Comparison of ENCODE assay signal across 8 cellular contexts in the genomic region with DNA sequence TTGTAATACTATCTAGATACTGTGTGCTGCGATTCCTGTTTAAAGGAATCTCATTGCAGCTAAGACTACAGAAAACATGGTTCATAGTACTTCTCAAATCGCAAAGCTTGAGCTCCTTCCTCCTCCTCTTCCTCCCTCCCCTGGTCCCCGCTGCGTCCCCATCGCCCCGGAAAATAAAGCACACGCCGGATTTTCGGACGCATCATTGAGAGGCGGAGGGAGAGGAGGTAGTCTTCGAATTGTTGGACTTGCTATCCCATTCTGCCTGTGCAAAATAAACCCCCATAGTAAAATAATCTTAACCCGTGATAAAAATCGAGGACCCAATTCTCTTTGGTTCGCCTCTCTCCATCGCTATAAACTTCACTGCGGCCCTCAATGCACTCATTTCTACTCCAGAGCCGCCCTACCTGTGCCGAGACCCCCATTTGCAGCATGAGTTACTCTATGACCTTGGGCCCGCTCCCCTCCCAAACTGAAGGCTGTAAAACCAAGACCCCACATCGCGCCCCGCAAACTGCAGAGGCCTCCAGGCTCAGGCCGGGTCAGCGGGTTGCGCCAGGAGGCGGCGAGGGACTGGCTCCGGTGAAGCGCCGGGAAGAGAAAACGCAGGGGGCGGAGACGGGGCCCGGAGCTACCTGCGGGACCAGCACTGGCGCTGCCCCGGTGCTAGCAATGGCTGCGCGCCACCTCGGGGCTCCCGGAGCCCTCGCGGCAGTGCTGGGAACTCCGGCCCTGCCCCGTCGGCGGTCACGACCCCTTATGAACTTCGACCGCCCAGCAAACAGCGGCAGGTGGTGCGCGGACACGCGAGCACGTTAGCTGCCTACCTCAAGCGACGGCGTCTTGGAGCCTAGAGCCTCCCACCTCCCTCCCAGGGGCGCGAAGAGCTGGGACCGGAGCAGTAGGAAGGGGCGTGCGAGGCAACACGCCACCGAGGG. TPM values are rescaled to one million over a fixed set of nuclear protein-coding genes. Genes with fewer than 3 reads are reported as not detected.
DNase-seq lines count a peak whose midpoint lies in the region; ATAC-seq, FAIRE-seq and TF ChIP-seq lines count a peak whose summit lies in the region.

No MANE protein-coding gene starts in this region.

- H2AFZ ChIP-seq in keratinocyte (ENCODE audit: control insufficient read depth, low read length) = peak overlapping the region; percentile 99

- no peaks in the 10 kb centered on the region for H3K9me3 ChIP-seq in Panc1 (ENCODE audit: control insufficient read depth, insufficient read depth, low read depth, low read length)
- no peaks in the 10 kb centered on the region for H3K9me3 ChIP-seq in keratinocyte (ENCODE audit: control insufficient read depth, low read depth, low read length)

- H3K9ac ChIP-seq in keratinocyte (ENCODE audit: control insufficient read depth, extremely low read depth, insufficient read depth, low read length) = peak overlapping the region; percentile 99

- ATAC-seq in GM19395 (IDR thresholded peaks at IDR 0.05; ENCODE audit: unreplicated experiment) (peak; percentile 52), HG03439 (IDR thresholded peaks at IDR 0.05; ENCODE audit: unreplicated experiment) (peak; percentile 45), Panc1 (peak; percentile 73)
- peak; percentile 56 for ATAC-seq in central memory CD8-positive, alpha-beta T cell (replicated peaks; ENCODE audit: extremely low read depth, poor library complexity, severe bottlenecking)

- peaks cover 20% of the 10 kb centered on the region for H3K36me3 Mint-ChIP-seq in central memory CD8-positive, alpha-beta T cell (ENCODE audit: insufficient read depth)

- H3K4me1 ChIP-seq in Panc1 (ENCODE audit: control insufficient read depth, insufficient read depth, low read length) (peaks cover 10% of the 10 kb centered on the region), keratinocyte (ENCODE audit: control insufficient read depth, extremely low read depth, insufficient read depth, low read length) (peaks cover 5% of the 10 kb centered on the region)

- CTCF ChIA-PET in Panc1 (lab: Charles Lee) = interaction anchor here (0.7 to 1.2 kb wide), 3 partner anchors 12 to 140 kb away, joined by 3 to 8 read pairs (median 3); a partner anchor contains a TSS

- peak overlapping the region; percentile 87 for H3K4me2 ChIP-seq in keratinocyte (ENCODE audit: control insufficient read depth, extremely low read depth, insufficient read depth, low read depth, low read length)

- DNase-seq in DMS153 treated with DMSO at 0.1 percent for 48 hours (lab: John Stamatoyannopoulos, UW; ENCODE audit: unreplicated experiment) (peak; percentile 67), DMS153 (lab: John Stamatoyannopoulos, UW) (no peak), Panc1 (ENCODE audit: low read depth, low spot score) (no peak), keratinocyte (ENCODE audit: low read depth, low spot score) (no peak)
- no peak for DNase-seq in central memory CD8-positive, alpha-beta T cell (ENCODE audit: low spot score in 2 of 2)
- peak; percentile 36 to 47 for DNase-seq in stimulated activated CD4-positive, alpha-beta T cell treated with anti-CD3 and anti-CD28 coated beads, Interleukin-4, amount 100 ng/mL, for 48 hours (ENCODE audit: low read depth in 2 of 2)

- H3K27me3 Mint-ChIP-seq in central memory CD8-positive, alpha-beta T cell = no peaks in the 10 kb centered on the region

- no peak for FAIRE-seq in keratinocyte (lab: Jason Lieb, UNC)

- H3K9me1 ChIP-seq in keratinocyte (ENCODE audit: control insufficient read depth, extremely low read depth, insufficient read depth, low read length) = no peaks in the 10 kb centered on the region

- peaks cover 46% of the 10 kb centered on the region for H3K79me2 ChIP-seq in keratinocyte (ENCODE audit: control insufficient read depth, insufficient read depth, low read length)

- H3K27ac ChIP-seq in Panc1 (ENCODE audit: low read length) (peak overlapping the region; percentile 90), keratinocyte (ENCODE audit: control insufficient read depth, insufficient read depth, low read length) (peak overlapping the region; percentile 94)

- in situ Hi-C loops in Panc1 (cut with HindIII; ENCODE audit: low pct_unique_long_range_greater_than_20kb, low sequenced_read_pairs) = no loop called here

- intact Hi-C loops in Panc1 (cut with micrococcal nuclease; ENCODE audit: unreplicated experiment) = no loop called here

- H3K27me3 ChIP-seq in Panc1 (ENCODE audit: control insufficient read depth, insufficient read depth, low read length) (no peaks in the 10 kb centered on the region), keratinocyte (ENCODE audit: control insufficient read depth, extremely low read depth, insufficient read depth, low read length) (no peaks in the 10 kb centered on the region)

- no peaks in the 10 kb centered on the region for H3K9me3 Mint-ChIP-seq in central memory CD8-positive, alpha-beta T cell

- no peak for TF ChIP-seq CTCF in Panc1 (IDR thresholded peaks at IDR 0.05)
- no peak for TF ChIP-seq CTCF in keratinocyte (optimal IDR thresholded peaks at IDR 0.05 in 1 of 3, IDR thresholded peaks at IDR 0.05 in 1 of 3, conservative IDR thresholded peaks at IDR 0.05 in 1 of 3; ENCODE audit: extremely low read depth in 1 of 3, insufficient read depth in 2 of 3, low read length in 3 of 3)

- peaks cover 22% of the 10 kb centered on the region for H3K4me1 Mint-ChIP-seq in central memory CD8-positive, alpha-beta T cell

- POLR2A ChIA-PET in Panc1 (lab: Charles Lee) = interaction anchor here (1.2 kb wide), 1 partner anchor 13 kb away, joined by 4 read pairs; no protein-coding TSS in a partner anchor

- peaks cover 12% of the 10 kb centered on the region for H3K36me3 ChIP-seq in Panc1 (ENCODE audit: control insufficient read depth, insufficient read depth, low read length)
- H3K36me3 ChIP-seq in keratinocyte (ENCODE audit: control insufficient read depth in 2 of 2, extremely low read depth in 1 of 2, insufficient read depth in 2 of 2, low read length in 2 of 2) = no peaks in the 10 kb centered on the region

- H4K20me1 ChIP-seq in keratinocyte (ENCODE audit: control insufficient read depth, extremely low read depth, insufficient read depth, low read length) = no peaks in the 10 kb centered on the region

- H3K4me3 ChIP-seq in Panc1 (ENCODE audit: low read depth in 2 of 2, low read length in 2 of 2) = peak overlapping the region; percentile 90 to 94
- H3K4me3 ChIP-seq in keratinocyte (ENCODE audit: control insufficient read depth in 2 of 3, extremely low read depth in 1 of 3, insufficient read depth in 2 of 3, low read depth in 1 of 3, low read length in 3 of 3) = peak overlapping the region; percentile 64 to 95 (median 92)

- H3K4me3 Mint-ChIP-seq in central memory CD8-positive, alpha-beta T cell = peak overlapping the region; percentile 86

- TSS peak; percentile 76 for BruUV-seq in Panc1 (replicated peaks; lab: Mats Ljungman, UMichigan)

- H3K27ac Mint-ChIP-seq in central memory CD8-positive, alpha-beta T cell (ENCODE audit: low read depth) = peak overlapping the region; percentile 95

- dilution Hi-C loops in keratinocyte (cut with MboI; ENCODE audit: extremely low pct_ligation_motif_present, low sequenced_read_pairs) = no loop called here

RNA-seq across cellular contexts. Expression of a gene that starts 0.6 kb away (rescaled TPM):
- total RNA-seq in Panc1 (2021; ENCODE audit: unreplicated experiment) = 15.4 TPM
- 5.5 TPM for polyA plus RNA-seq in Panc1 (2012; ENCODE audit: insufficient read length)
- 5.7 to 12.1 TPM (median 7.4 TPM) in 3 replicates for polyA plus RNA-seq in keratinocyte
- polyA plus RNA-seq in keratinocyte (2011; ENCODE audit: low read depth) = 17.0 TPM
- 6.1 and 11.5 TPM in 2 replicates for polyA plus RNA-seq in keratinocyte (2011; cell fraction: cytosol; rRNA removed)
- polyA plus RNA-seq in keratinocyte (2011; cell fraction: nucleus; rRNA removed) = 9.1 and 11.7 TPM in 2 replicates
- 7.1 and 11.7 TPM in 2 replicates for polyA plus RNA-seq in keratinocyte (2012; ENCODE audit: low replicate concordance)
- 0.49 to 11.1 TPM (median 4.6 TPM) in 3 replicates for polyA minus RNA-seq in keratinocyte
- polyA minus RNA-seq in keratinocyte (2011; cell fraction: cytosol; rRNA and poly(A)+ RNA removed) = 6.1 TPM
- polyA minus RNA-seq in keratinocyte (2011; cell fraction: nucleus; rRNA and poly(A)+ RNA removed) = 8.1 and 14.0 TPM in 2 replicates

RNA-seq across cellular contexts. Expression of a gene that starts 12.3 kb away (rescaled TPM):
- total RNA-seq in Panc1 (2021; ENCODE audit: unreplicated experiment) = 94.2 TPM
- 118 TPM for polyA plus RNA-seq in Panc1 (2012; ENCODE audit: insufficient read length)
- polyA plus RNA-seq in keratinocyte = 32.6 to 137 TPM (median 43.0 TPM) in 3 replicates
- polyA plus RNA-seq in keratinocyte (2011; ENCODE audit: low read depth) = 184 TPM
- polyA plus RNA-seq in keratinocyte (2011; cell fraction: cytosol; rRNA removed) = 37.8 and 39.2 TPM in 2 replicates
- 10.5 and 17.1 TPM in 2 replicates for polyA plus RNA-seq in keratinocyte (2011; cell fraction: nucleus; rRNA removed)
- polyA plus RNA-seq in keratinocyte (2012; ENCODE audit: low replicate concordance) = 28.5 and 113 TPM in 2 replicates
- 2.4 to 6.8 TPM (median 3.7 TPM) in 3 replicates for polyA minus RNA-seq in keratinocyte
- polyA minus RNA-seq in keratinocyte (2011; cell fraction: cytosol; rRNA and poly(A)+ RNA removed) = 26.9 TPM
- 9.9 and 14.0 TPM in 2 replicates for polyA minus RNA-seq in keratinocyte (2011; cell fraction: nucleus; rRNA and poly(A)+ RNA removed)

Comparison
In these comparisons a context has a peak if more than half of its experiments do, and no peak if none do; other contexts are left out.
1. DNase-seq: peak in DMS153 treated with DMSO at 0.1 percent for 48 hours (single experiment) and stimulated activated CD4-positive, alpha-beta T cell treated with anti-CD3 and anti-CD28 coated beads, Interleukin-4, amount 100 ng/mL, for 48 hours (2 of 2); none in DMS153 (single experiment), Panc1 (single experiment), central memory CD8-positive, alpha-beta T cell (0 of 2) and keratinocyte (single experiment).
2. Peak in every context shown above with its lines, with median percentiles within 50 percentile points of each other: ATAC-seq.